ENCODE assay signal across 12 cellular contexts in genomic region chr14:100680439-100681051, GRCh38. TPM values are rescaled to one million over a fixed set of nuclear protein-coding genes. Genes with fewer than 3 reads are reported as not detected.
A peak's percentile ranks its signal among the peaks of the same experiment; 100 is the strongest.
DNase-seq lines count a peak whose midpoint lies in the region; ATAC-seq and TF ChIP-seq lines count a peak whose summit lies in the region.
"Had no signal": no experiment of that assay in that cellular context is flagged by ENCODE, and none has a peak within 500 bp of the region (broad histone marks: within the 10 kb centered on the region; RNA-seq: fewer than 3 reads in every experiment).

No MANE protein-coding gene starts in this region.

- H2AFZ ChIP-seq in neural progenitor cell (replicated peaks), result no peak overlapping the region

- H3K27me3 Mint-ChIP-seq in endodermal cell (ENCODE audit: insufficient read depth), result peaks cover 2% of the 10 kb centered on the region
- peaks cover 20% of the 10 kb centered on the region for H3K27me3 Mint-ChIP-seq in neural progenitor cell (ENCODE audit: insufficient read depth, low read depth)
- H3K27me3 Mint-ChIP-seq in activated T-cell treated with anti-CD3 and anti-CD28 coated beads, Interleukin-2, amount 50 U/mL, for 4 hours (ENCODE audit: low read depth), result peaks cover 4% of the 10 kb centered on the region
- no peaks in the 10 kb centered on the region for H3K27me3 Mint-ChIP-seq in activated T-helper 17 cell treated with anti-CD3 and anti-CD28 coated beads, Interleukin-2, amount 50 U/mL, for 72 hours

- H3K4me3 ChIP-seq in NB4 (ENCODE audit: low read depth, low read length) (peak overlapping the region; percentile 64), endodermal cell (ENCODE audit: low read length) (no peak overlapping the region), neural progenitor cell (no peak overlapping the region)
- H3K4me3 ChIP-seq: left lung had no signal

- H3K4me2 ChIP-seq in neural progenitor cell, result no peak overlapping the region

- H3K4me1 ChIP-seq in endodermal cell (ENCODE audit: control insufficient read depth, insufficient read depth, low read length) (peaks cover 12% of the 10 kb centered on the region), neural progenitor cell (peaks cover 24% of the 10 kb centered on the region)

- H3K79me2 ChIP-seq in neural progenitor cell (ENCODE audit: low read depth), result no peaks in the 10 kb centered on the region

- peak; percentile 9 for DNase-seq in A172 (ENCODE audit: low spot score)
- peak; percentile 97 for DNase-seq in NB4 (ENCODE audit: low read depth)
- no peak for DNase-seq in endodermal cell
- DNase-seq in neural progenitor cell (ENCODE audit: low spot score), result no peak
- no peak for DNase-seq in activated T-cell treated with anti-CD3 and anti-CD28 coated beads, Interleukin-2, amount 50 U/mL, for 4 hours
- DNase-seq in NCI-H2196 treated with DMSO at 0.1 percent for 48 hours (lab: John Stamatoyannopoulos, UW; ENCODE audit: unreplicated experiment), result no peak
- DNase-seq: H9 had no signal

- H3K4me3 Mint-ChIP-seq in endodermal cell (no peak overlapping the region), neural progenitor cell (no peak overlapping the region)
- H3K4me3 Mint-ChIP-seq in activated T-cell treated with anti-CD3 and anti-CD28 coated beads, Interleukin-2, amount 50 U/mL, for 4 hours, result no peak overlapping the region
- no peak overlapping the region for H3K4me3 Mint-ChIP-seq in activated T-helper 17 cell treated with anti-CD3 and anti-CD28 coated beads, Interleukin-2, amount 50 U/mL, for 72 hours
- H3K4me3 Mint-ChIP-seq: H9; T-helper 1 cell treated with Interleukin-12 subunit alpha and Interleukin-12 subunit beta and Interleukin-4 antibody, amounts not matched to agents 30 μg/mL and 1 μg/mL, for 36 hours had no signal

- H3K4me1 Mint-ChIP-seq in endodermal cell (peaks cover 12% of the 10 kb centered on the region), neural progenitor cell (peaks cover 52% of the 10 kb centered on the region)
- no peaks in the 10 kb centered on the region for H3K4me1 Mint-ChIP-seq in activated T-cell treated with anti-CD3 and anti-CD28 coated beads, Interleukin-2, amount 50 U/mL, for 4 hours (ENCODE audit: low read depth)
- no peaks in the 10 kb centered on the region for H3K4me1 Mint-ChIP-seq in activated T-helper 17 cell treated with anti-CD3 and anti-CD28 coated beads, Interleukin-2, amount 50 U/mL, for 72 hours

- H3K36me3 Mint-ChIP-seq in endodermal cell (ENCODE audit: low read depth) (no peaks in the 10 kb centered on the region), neural progenitor cell (no peaks in the 10 kb centered on the region)
- no peaks in the 10 kb centered on the region for H3K36me3 Mint-ChIP-seq in activated T-cell treated with anti-CD3 and anti-CD28 coated beads, Interleukin-2, amount 50 U/mL, for 4 hours (ENCODE audit: insufficient read depth)
- no peaks in the 10 kb centered on the region for H3K36me3 Mint-ChIP-seq in activated T-helper 17 cell treated with anti-CD3 and anti-CD28 coated beads, Interleukin-2, amount 50 U/mL, for 72 hours (ENCODE audit: low read depth)

- H3K9me3 ChIP-seq in endodermal cell (ENCODE audit: control insufficient read depth, low read length) (no peaks in the 10 kb centered on the region), neural progenitor cell (ENCODE audit: low read depth) (no peaks in the 10 kb centered on the region)
- H3K9me3 ChIP-seq: left lung had no signal

- H3K27me3 ChIP-seq in endodermal cell (ENCODE audit: control insufficient read depth, insufficient read depth, low read length, poor library complexity, severe bottlenecking), result no peaks in the 10 kb centered on the region
- H3K27me3 ChIP-seq in neural progenitor cell, result no peaks in the 10 kb centered on the region

- 77 to 88% methylated on average over 11 to 23 of the region's 23 CpGs for WGBS in endodermal cell (ENCODE audit: insufficient coverage in 1 of 2, insufficient read length in 1 of 2), 2 experiments

- peaks cover 4% of the 10 kb centered on the region for H3F3A ChIP-seq in neural progenitor cell (ENCODE audit: low read depth)

- H3K9ac ChIP-seq in endodermal cell (ENCODE audit: extremely low read depth, low read length, poor library complexity, severe bottlenecking), result no peak overlapping the region
- no peak overlapping the region for H3K9ac ChIP-seq in neural progenitor cell

- H3K27ac Mint-ChIP-seq in endodermal cell (peak overlapping the region; percentile 66), neural progenitor cell (peak overlapping the region; percentile 87)
- H3K27ac Mint-ChIP-seq in activated T-helper 17 cell treated with anti-CD3 and anti-CD28 coated beads, Interleukin-2, amount 50 U/mL, for 72 hours, result no peak overlapping the region
- H3K27ac Mint-ChIP-seq: T-helper 1 cell treated with Interleukin-12 subunit alpha and Interleukin-12 subunit beta and Interleukin-4 antibody, amounts not matched to agents 30 μg/mL and 1 μg/mL, for 36 hours had no signal

- H3K27ac ChIP-seq in endodermal cell (ENCODE audit: low read depth, low read length) (no peak overlapping the region), neural progenitor cell (no peak overlapping the region)

- H4K20me1 ChIP-seq in neural progenitor cell (ENCODE audit: low read depth), result no peaks in the 10 kb centered on the region

- no peak for ATAC-seq in GM21786 (IDR thresholded peaks at IDR 0.05; ENCODE audit: unreplicated experiment)
- ATAC-seq in activated T-cell treated with anti-CD3 and anti-CD28 coated beads, Interleukin-2, amount 50 U/mL, for 4 hours, result no peak
- ATAC-seq in activated T-helper 17 cell treated with anti-CD3 and anti-CD28 coated beads, Interleukin-2, amount 50 U/mL, for 72 hours (replicated peaks), result no peak

- H3K36me3 ChIP-seq in endodermal cell (ENCODE audit: control insufficient read depth, insufficient read depth, low read length), result no peaks in the 10 kb centered on the region
- no peaks in the 10 kb centered on the region for H3K36me3 ChIP-seq in neural progenitor cell
- H3K36me3 ChIP-seq: left lung had no signal

- peak; percentile 60 for TF ChIP-seq POLR2A in NB4 (IDR thresholded peaks at IDR 0.05; ENCODE audit: extremely low read depth, insufficient read length)

- H3K9me3 Mint-ChIP-seq in endodermal cell (no peaks in the 10 kb centered on the region), neural progenitor cell (no peaks in the 10 kb centered on the region)
- no peaks in the 10 kb centered on the region for H3K9me3 Mint-ChIP-seq in activated T-cell treated with anti-CD3 and anti-CD28 coated beads, Interleukin-2, amount 50 U/mL, for 4 hours
- no peaks in the 10 kb centered on the region for H3K9me3 Mint-ChIP-seq in activated T-helper 17 cell treated with anti-CD3 and anti-CD28 coated beads, Interleukin-2, amount 50 U/mL, for 72 hours
- H3K9me3 Mint-ChIP-seq: T-helper 1 cell treated with Interleukin-12 subunit alpha and Interleukin-12 subunit beta and Interleukin-4 antibody, amounts not matched to agents 30 μg/mL and 1 μg/mL, for 36 hours had no signal

- TF ChIP-seq CTCF in NB4 (IDR thresholded peaks at IDR 0.05; ENCODE audit: low read depth, low read length) (no peak), endodermal cell (conservative IDR thresholded peaks at IDR 0.05) (no peak), neural progenitor cell (IDR thresholded peaks at IDR 0.05) (no peak)

RNA-seq across cellular contexts. Expression of gene DLK1, which starts 46.1 kb away (rescaled TPM):
- not detected in 2 replicates for total RNA-seq in A172 (2014; rRNA removed; shearing (Covaris generic))
- total RNA-seq in endodermal cell (100 to 1,000 TPM in 1 of 2 donors, 10 to 100 TPM in 1; 78.3 to 117 TPM), neural progenitor cell (ENCODE audit: low replicate concordance) (312 and 1,018 TPM in 2 replicates)
- polyA plus RNA-seq in endodermal cell (2013, experiment 1 of 2), result 99.8 TPM
- polyA plus RNA-seq in endodermal cell (2013, experiment 2 of 2), result 92.1 TPM
- total RNA-seq in activated T-cell treated with anti-CD3 and anti-CD28 coated beads, Interleukin-2, amount 50 U/mL, for 4 hours, result under 1 TPM; 0.63 to 0.68 (median 0.63) TPM
- total RNA-seq in activated T-helper 17 cell treated with anti-CD3 and anti-CD28 coated beads, Interleukin-2, amount 50 U/mL, for 72 hours, result not detected
- total RNA-seq: A673 had no signal

Comparison
In these comparisons a context has a peak if more than half of its experiments do, and no peak if none do; other contexts are left out.
1. DNase-seq: peak in A172 (single experiment) and NB4 (single experiment); none in endodermal cell (single experiment), neural progenitor cell (single experiment), activated T-cell treated with anti-CD3 and anti-CD28 coated beads, Interleukin-2, amount 50 U/mL, for 4 hours (single experiment) and NCI-H2196 treated with DMSO at 0.1 percent for 48 hours (single experiment).
2. RNA of gene DLK1, which starts 46.1 kb away (total RNA-seq): 312 to 1,018 TPM in neural progenitor cell and 78.3 to 117 TPM in endodermal cell; 0.63 to 0.68 TPM in activated T-cell treated with anti-CD3 and anti-CD28 coated beads, Interleukin-2, amount 50 U/mL, for 4 hours, not detected in A172 and not detected in activated T-helper 17 cell treated with anti-CD3 and anti-CD28 coated beads, Interleukin-2, amount 50 U/mL, for 72 hours; every median in the first group is over 10 times any median in the second.